8 cellular contexts compared by ENCODE assay signal in genomic region chr22:17303840-17304779, GRCh38.
DNase-seq lines count a peak whose midpoint lies in the region; ATAC-seq lines count a peak whose summit lies in the region.

No MANE protein-coding gene starts in this region.

- no peaks in the 10 kb centered on the region for H3K27me3 Mint-ChIP-seq in activated T-cell treated with anti-CD3 and anti-CD28 coated beads, Interleukin-2, amount 50 U/mL, for 72 hours (ENCODE audit: low read depth)

- H3K36me3 Mint-ChIP-seq in activated T-cell treated with anti-CD3 and anti-CD28 coated beads, Interleukin-2, amount 50 U/mL, for 72 hours (ENCODE audit: insufficient read depth in 2 of 2) = no peaks in the 10 kb centered on the region

- DNase-seq in activated T-cell treated with anti-CD3 and anti-CD28 coated beads, Interleukin-2, amount 50 U/mL, for 72 hours = peak; percentile 64 to 69
- peak; percentile 53 for DNase-seq in stimulated activated CD4-positive, alpha-beta T cell treated with anti-CD3 and anti-CD28 coated beads, Interleukin-2, amount 100 ng/mL, for 4 hours (ENCODE audit: low read depth)
- DNase-seq in NCI-H128 (lab: John Stamatoyannopoulos, UW; ENCODE audit: unreplicated experiment) (no peak), DMS53 treated with DMSO at 0.1 percent for 48 hours (lab: John Stamatoyannopoulos, UW; ENCODE audit: unreplicated experiment) (no peak), mucosa of gallbladder (ENCODE audit: low spot score) (no peak)

- H3K27ac Mint-ChIP-seq in activated T-cell treated with anti-CD3 and anti-CD28 coated beads, Interleukin-2, amount 50 U/mL, for 72 hours = peak overlapping the region; percentile 84

- H3K4me1 Mint-ChIP-seq in activated T-cell treated with anti-CD3 and anti-CD28 coated beads, Interleukin-2, amount 50 U/mL, for 72 hours (ENCODE audit: low read depth) = peaks cover 31% of the 10 kb centered on the region

- peak overlapping the region; percentile 74 to 78 for H3K4me3 Mint-ChIP-seq in activated T-cell treated with anti-CD3 and anti-CD28 coated beads, Interleukin-2, amount 50 U/mL, for 72 hours

- H3K9me3 Mint-ChIP-seq in activated T-cell treated with anti-CD3 and anti-CD28 coated beads, Interleukin-2, amount 50 U/mL, for 72 hours = peaks cover 0 to 1% of the 10 kb centered on the region in 2 donors

- ATAC-seq in GM18511 (IDR thresholded peaks at IDR 0.05; ENCODE audit: unreplicated experiment) (peak; percentile 93), HG03558 (IDR thresholded peaks at IDR 0.05; ENCODE audit: extremely low read depth, unreplicated experiment) (peak; percentile 83), HG03520 (IDR thresholded peaks at IDR 0.05; ENCODE audit: unreplicated experiment) (no peak)
- peak; percentile 95 for ATAC-seq in activated T-cell treated with anti-CD3 and anti-CD28 coated beads, Interleukin-2, amount 50 U/mL, for 72 hours (replicated peaks in 1 of 2)

Comparison
In these comparisons a context has a peak if more than half of its experiments do, and no peak if none do; other contexts are left out.
1. DNase-seq: peak in activated T-cell treated with anti-CD3 and anti-CD28 coated beads, Interleukin-2, amount 50 U/mL, for 72 hours (2 of 2) and stimulated activated CD4-positive, alpha-beta T cell treated with anti-CD3 and anti-CD28 coated beads, Interleukin-2, amount 100 ng/mL, for 4 hours (single experiment); none in NCI-H128 (single experiment), DMS53 treated with DMSO at 0.1 percent for 48 hours (single experiment) and mucosa of gallbladder (single experiment).